10 cellular contexts compared by ENCODE assay signal in genomic region chr6:117229870-117230269, GRCh38. TPM values are rescaled to one million over a fixed set of nuclear protein-coding genes. Genes with fewer than 3 reads are reported as not detected.
"Had no signal": no experiment of that assay in that cellular context is flagged by ENCODE, and none has a peak within 500 bp of the region (broad histone marks: within the 10 kb centered on the region; RNA-seq: fewer than 3 reads in every experiment).

No MANE protein-coding gene starts in this region.

- H3K4me2 ChIP-seq: KMS-11 had no signal

- H3K9ac ChIP-seq: KMS-11 had no signal

- H3K27ac ChIP-seq: HL-60, KMS-11 had no signal

- H3K4me1 Mint-ChIP-seq: IgD-negative memory B cell had no signal

- DNase-seq: IMR-90, KBM-7, KG1 had no signal

- ATAC-seq: HepG2 had no signal

- FAIRE-seq: HepG2, HTR-8/SVneo had no signal

- H3K4me3 Mint-ChIP-seq: IgD-negative memory B cell had no signal

- H3K27ac Mint-ChIP-seq: IgD-negative memory B cell had no signal

- H3K36me3 Mint-ChIP-seq: IgD-negative memory B cell had no signal

- H3K27me3 Mint-ChIP-seq: IgD-negative memory B cell had no signal

RNA-seq across cellular contexts. Expression of gene VGLL2, which starts 35.5 kb away (rescaled TPM):
- total RNA-seq: HepG2, HT-29, HT1080, IMR-90 had no signal
- polyA plus RNA-seq: HepG2, IgD-negative memory B cell, IMR-90 had no signal
